Comparison of ENCODE assay signal across 37 cellular contexts in the genomic region with DNA sequence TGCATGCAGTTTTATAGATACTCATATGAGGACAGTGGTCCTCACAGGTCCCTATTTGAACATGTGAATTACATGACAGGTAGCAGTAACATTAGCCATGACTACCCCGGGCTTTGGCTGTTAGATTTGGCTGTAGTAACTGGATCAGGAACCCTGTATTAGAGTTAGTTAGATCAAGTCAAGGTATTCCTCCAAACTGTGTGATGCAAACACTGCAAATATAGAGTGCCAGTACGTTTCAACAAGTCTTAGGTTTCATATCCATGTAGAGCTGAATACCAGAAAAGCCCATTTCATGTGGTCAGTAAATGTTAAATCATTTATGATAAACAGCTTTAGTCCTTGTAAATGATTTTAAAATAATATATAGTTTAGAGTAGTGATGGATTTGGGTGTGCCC.
"Had no signal": no experiment of that assay in that cellular context is flagged by ENCODE, and none has a peak within 500 bp of the region (broad histone marks: within the 10 kb centered on the region; RNA-seq: fewer than 3 reads in every experiment).

No MANE protein-coding gene starts in this region.

- H3K36me3 ChIP-seq: ascending aorta, cardiac muscle cell, WERI-Rb-1 had no signal

- H3K4me1 Mint-ChIP-seq: activated CD4-positive, alpha-beta T cell treated with anti-CD3 and anti-CD28 coated beads for 36 hours; activated naive CD4-positive, alpha-beta T cell treated with anti-CD3 and anti-CD28 coated beads, Interleukin-2, amount 10 ng/mL, durations not matched to agents 7 days and 5 days; activated naive CD4-positive, alpha-beta T cell treated with anti-CD3 and anti-CD28 coated beads, Interleukin-2, amount 50 U/mL, for 24 hours; activated naive CD8-positive, alpha-beta T cell treated with anti-CD3 and anti-CD28 coated beads, Interleukin-2, amount 10 ng/mL, durations not matched to agents 7 days and 5 days; activated naive CD8-positive, alpha-beta T cell treated with anti-CD3 and anti-CD28 coated beads, Interleukin-2, amount 50 U/mL, for 24 hours; central memory CD8-positive, alpha-beta T cell; WTC11 had no signal

- ATAC-seq: activated CD4-positive, alpha-beta T cell treated with anti-CD3 and anti-CD28 coated beads for 36 hours; activated CD4-positive, CD25-positive, alpha-beta regulatory T cell treated with anti-CD3 and anti-CD28 coated beads, Interleukin-2, amount 50 U/mL, for 24 hours; activated CD8-positive, alpha-beta T cell treated with anti-CD3 and anti-CD28 coated beads for 36 hours; activated naive CD8-positive, alpha-beta T cell treated with anti-CD3 and anti-CD28 coated beads, Interleukin-2, amount 50 U/mL, for 24 hours; WTC11 had no signal

- DNase-seq: activated CD4-positive, alpha-beta memory T cell treated with anti-CD3 and anti-CD28 coated beads for 36 hours; activated CD4-positive, alpha-beta T cell treated with anti-CD3 and anti-CD28 coated beads for 1 hour; activated CD4-positive, alpha-beta T cell treated with anti-CD3 and anti-CD28 coated beads for 36 hours; activated CD4-positive, alpha-beta T cell treated with anti-CD3 and anti-CD28 coated beads for 48 hours; activated CD4-positive, alpha-beta T cell treated with anti-CD3 and anti-CD28 coated beads, Interleukin-2, amount 10 ng/mL, durations not matched to agents 7 days and 5 days; activated CD4-positive, CD25-positive, alpha-beta regulatory T cell; activated CD8-positive, alpha-beta memory T cell treated with anti-CD3 and anti-CD28 coated beads, Interleukin-2, amount 50 U/mL, for 48 hours; activated CD8-positive, alpha-beta T cell treated with anti-CD3 and anti-CD28 coated beads for 36 hours; activated effector memory CD4-positive, alpha-beta T cell treated with Interleukin-2 at 50 U/mL for 16 hours; activated gamma-delta T cell; activated naive CD4-positive, alpha-beta T cell treated with anti-CD3 and anti-CD28 coated beads, Interleukin-2, amount 10 ng/mL, durations not matched to agents 7 days and 5 days; activated naive CD4-positive, alpha-beta T cell treated with Interleukin-2 at 50 U/mL for 16 hours; activated naive CD8-positive, alpha-beta T cell treated with anti-CD3 and anti-CD28 coated beads, Interleukin-2, amount 10 ng/mL, durations not matched to agents 7 days and 5 days; activated naive CD8-positive, alpha-beta T cell treated with anti-CD3 and anti-CD28 coated beads, Interleukin-2, amount 50 U/mL, for 24 hours; activated T-cell treated with anti-CD3 and anti-CD28 coated beads, Interleukin-2, amount 50 U/mL, for 24 hours; activated T-cell treated with anti-CD3 and anti-CD28 coated beads, Interleukin-2, amount 50 U/mL, for 48 hours; amygdala; anterior cingulate cortex; caudate nucleus; cerebellar nuclear complex; T-helper 1 cell; T-helper 2 cell; T-helper 9 cell; WERI-Rb-1 had no signal

- H3K4me3 Mint-ChIP-seq: activated CD4-positive, alpha-beta memory T cell treated with anti-CD3 and anti-CD28 coated beads for 36 hours; activated CD4-positive, alpha-beta T cell treated with anti-CD3 and anti-CD28 coated beads for 36 hours; activated CD4-positive, alpha-beta T cell treated with anti-CD3 and anti-CD28 coated beads, Interleukin-2, amount 10 ng/mL, durations not matched to agents 7 days and 5 days; activated CD8-positive, alpha-beta T cell treated with anti-CD3 and anti-CD28 coated beads for 36 hours; activated naive CD4-positive, alpha-beta T cell treated with anti-CD3 and anti-CD28 coated beads, Interleukin-2, amount 10 ng/mL, durations not matched to agents 7 days and 5 days; activated naive CD4-positive, alpha-beta T cell treated with anti-CD3 and anti-CD28 coated beads, Interleukin-2, amount 50 U/mL, for 24 hours; activated naive CD8-positive, alpha-beta T cell; activated naive CD8-positive, alpha-beta T cell treated with anti-CD3 and anti-CD28 coated beads, Interleukin-2, amount 10 ng/mL, durations not matched to agents 7 days and 5 days; activated naive CD8-positive, alpha-beta T cell treated with anti-CD3 and anti-CD28 coated beads, Interleukin-2, amount 50 U/mL, for 24 hours; activated T-cell treated with anti-CD3 and anti-CD28 coated beads, Interleukin-2, amount 50 U/mL, for 24 hours; brain; central memory CD8-positive, alpha-beta T cell; T-helper 1 cell treated with Interleukin-12 subunit alpha and Interleukin-12 subunit beta and Interleukin-4 antibody, amounts not matched to agents 30 μg/mL and 1 μg/mL, for 36 hours; T-helper 2 cell treated with Interferon-gamma antibody and Interleukin-4, amounts not matched to agents 5 μg/mL and 100 μg/mL, for 36 hours; WTC11 had no signal

- H3K9me3 ChIP-seq: ascending aorta had no signal

- H3K27me3 ChIP-seq: ascending aorta, cardiac muscle cell had no signal

- H3K27ac Mint-ChIP-seq: activated CD4-positive, alpha-beta memory T cell treated with anti-CD3 and anti-CD28 coated beads for 36 hours; activated CD4-positive, alpha-beta T cell treated with anti-CD3 and anti-CD28 coated beads for 36 hours; activated CD4-positive, alpha-beta T cell treated with anti-CD3 and anti-CD28 coated beads, Interleukin-2, amount 10 ng/mL, durations not matched to agents 7 days and 5 days; activated CD8-positive, alpha-beta T cell treated with anti-CD3 and anti-CD28 coated beads for 36 hours; activated naive CD4-positive, alpha-beta T cell treated with anti-CD3 and anti-CD28 coated beads, Interleukin-2, amount 10 ng/mL, durations not matched to agents 7 days and 5 days; activated naive CD4-positive, alpha-beta T cell treated with anti-CD3 and anti-CD28 coated beads, Interleukin-2, amount 50 U/mL, for 24 hours; activated naive CD8-positive, alpha-beta T cell; activated naive CD8-positive, alpha-beta T cell treated with anti-CD3 and anti-CD28 coated beads, Interleukin-2, amount 10 ng/mL, durations not matched to agents 7 days and 5 days; activated naive CD8-positive, alpha-beta T cell treated with anti-CD3 and anti-CD28 coated beads, Interleukin-2, amount 50 U/mL, for 24 hours; activated T-cell treated with anti-CD3 and anti-CD28 coated beads, Interleukin-2, amount 50 U/mL, for 24 hours; activated T-helper 2 cell treated with anti-CD3 and anti-CD28 coated beads, Interferon-gamma antibody, Interleukin-2, Interleukin-4, amounts not matched to agents 10 μg/mL and 5 μg/mL and 100 μg/mL, durations not matched to agents 14 hours and 24 hours and 36 hours; brain; T-helper 1 cell treated with Interleukin-12 subunit alpha and Interleukin-12 subunit beta and Interleukin-4 antibody, amounts not matched to agents 30 μg/mL and 1 μg/mL, for 36 hours; T-helper 2 cell treated with Interferon-gamma antibody and Interleukin-4, amounts not matched to agents 5 μg/mL and 100 μg/mL, for 36 hours; WTC11 had no signal

- H3K27me3 Mint-ChIP-seq: activated CD4-positive, alpha-beta memory T cell treated with anti-CD3 and anti-CD28 coated beads for 36 hours; activated CD4-positive, alpha-beta T cell treated with anti-CD3 and anti-CD28 coated beads for 36 hours; activated CD4-positive, alpha-beta T cell treated with anti-CD3 and anti-CD28 coated beads, Interleukin-2, amount 10 ng/mL, durations not matched to agents 7 days and 5 days; activated CD8-positive, alpha-beta T cell treated with anti-CD3 and anti-CD28 coated beads for 36 hours; activated naive CD4-positive, alpha-beta T cell treated with anti-CD3 and anti-CD28 coated beads, Interleukin-2, amount 10 ng/mL, durations not matched to agents 7 days and 5 days; activated naive CD4-positive, alpha-beta T cell treated with anti-CD3 and anti-CD28 coated beads, Interleukin-2, amount 50 U/mL, for 24 hours; activated naive CD8-positive, alpha-beta T cell; activated naive CD8-positive, alpha-beta T cell treated with anti-CD3 and anti-CD28 coated beads, Interleukin-2, amount 10 ng/mL, durations not matched to agents 7 days and 5 days; activated naive CD8-positive, alpha-beta T cell treated with anti-CD3 and anti-CD28 coated beads, Interleukin-2, amount 50 U/mL, for 24 hours; activated T-cell treated with anti-CD3 and anti-CD28 coated beads, Interleukin-2, amount 50 U/mL, for 24 hours; brain; central memory CD8-positive, alpha-beta T cell had no signal

- H3K9me3 Mint-ChIP-seq: activated CD4-positive, alpha-beta memory T cell treated with anti-CD3 and anti-CD28 coated beads for 36 hours; activated CD4-positive, alpha-beta T cell treated with anti-CD3 and anti-CD28 coated beads, Interleukin-2, amount 10 ng/mL, durations not matched to agents 7 days and 5 days; activated CD8-positive, alpha-beta T cell treated with anti-CD3 and anti-CD28 coated beads for 36 hours; activated naive CD4-positive, alpha-beta T cell treated with anti-CD3 and anti-CD28 coated beads, Interleukin-2, amount 10 ng/mL, durations not matched to agents 7 days and 5 days; activated naive CD4-positive, alpha-beta T cell treated with anti-CD3 and anti-CD28 coated beads, Interleukin-2, amount 50 U/mL, for 24 hours; activated naive CD8-positive, alpha-beta T cell treated with anti-CD3 and anti-CD28 coated beads, Interleukin-2, amount 10 ng/mL, durations not matched to agents 7 days and 5 days; activated naive CD8-positive, alpha-beta T cell treated with anti-CD3 and anti-CD28 coated beads, Interleukin-2, amount 50 U/mL, for 24 hours; activated T-cell treated with anti-CD3 and anti-CD28 coated beads, Interleukin-2, amount 50 U/mL, for 24 hours; activated T-helper 2 cell treated with anti-CD3 and anti-CD28 coated beads, Interferon-gamma antibody, Interleukin-2, Interleukin-4, amounts not matched to agents 10 μg/mL and 5 μg/mL and 100 μg/mL, durations not matched to agents 14 hours and 24 hours and 36 hours; brain; central memory CD8-positive, alpha-beta T cell; T-helper 1 cell treated with Interleukin-12 subunit alpha and Interleukin-12 subunit beta and Interleukin-4 antibody, amounts not matched to agents 30 μg/mL and 1 μg/mL, for 36 hours; T-helper 2 cell treated with Interferon-gamma antibody and Interleukin-4, amounts not matched to agents 5 μg/mL and 100 μg/mL, for 36 hours; WTC11 had no signal

- H3K4me3 ChIP-seq: ascending aorta, cardiac muscle cell had no signal

- FAIRE-seq: bronchial epithelial cell, TTC549 had no signal

- H3K36me3 Mint-ChIP-seq: activated naive CD4-positive, alpha-beta T cell treated with anti-CD3 and anti-CD28 coated beads, Interleukin-2, amount 10 ng/mL, durations not matched to agents 7 days and 5 days; WTC11 had no signal

- H3K27ac ChIP-seq: ascending aorta, cardiac muscle cell, WERI-Rb-1 had no signal
